22 cellular contexts compared by ENCODE assay signal in the genomic region with DNA sequence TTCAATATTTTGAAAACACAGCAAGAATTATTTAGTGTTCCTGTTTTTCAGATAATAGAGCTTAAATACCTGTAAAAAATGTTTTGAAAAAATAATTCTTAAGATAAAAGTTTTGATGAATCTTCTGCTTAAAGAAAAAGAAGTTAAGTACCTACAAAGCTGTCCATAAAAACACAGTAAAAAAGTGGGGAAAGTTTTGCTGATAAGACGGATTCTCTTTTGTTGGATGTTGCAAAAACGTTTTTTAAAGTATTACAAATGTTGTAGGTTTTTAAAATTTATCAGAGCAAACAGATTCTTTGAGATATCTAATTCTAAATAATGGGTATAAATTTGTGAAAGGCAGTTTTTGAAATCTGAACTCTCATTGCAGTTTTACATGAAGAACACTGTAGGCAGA. TPM values are rescaled to one million over a fixed set of nuclear protein-coding genes. Genes with fewer than 3 reads are reported as not detected.
DNase-seq lines count a peak whose midpoint lies in the region; ATAC-seq, FAIRE-seq and TF ChIP-seq lines count a peak whose summit lies in the region.
"Had no signal": no experiment of that assay in that cellular context is flagged by ENCODE, and none has a peak within 500 bp of the region (broad histone marks: within the 10 kb centered on the region; RNA-seq: fewer than 3 reads in every experiment).

No MANE protein-coding gene starts in this region.

- dilution Hi-C loops in IMR-90 (cut with HindIII; ENCODE audit: low sequenced_read_pairs, unreplicated experiment) = no loop called here

- H3K9me1 ChIP-seq in IMR-90 (ENCODE audit: insufficient read depth, low read length) (peaks cover 2% of the 10 kb centered on the region; the same call in 1 of the 2 replicates), K562 (ENCODE audit: control insufficient read depth, insufficient read depth, low read length) (no peaks in the 10 kb centered on the region)

- intact Hi-C loops in HepG2 (cut with micrococcal nuclease; ENCODE audit: unreplicated experiment) = no loop called here
- intact Hi-C loops in right lobe of liver (cut with DNase I) = no loop called here
- intact Hi-C loops in IMR-90 (cut with micrococcal nuclease) = loop anchor here (2.0 kb wide), 1 partner anchor 14 kb away; no protein-coding TSS in a partner anchor
- intact Hi-C loops in K562 (cut with micrococcal nuclease) = no loop called here

- TF ChIP-seq EP300 in HepG2 (IDR thresholded peaks at IDR 0.05; ENCODE audit: low read depth in 2 of 2, low read length in 2 of 2) (no peak), HepG2 (CRISPR knock-in tag; IDR thresholded peaks at IDR 0.05; ENCODE audit: borderline replicate concordance) (no peak), K562 (IDR thresholded peaks at IDR 0.05; ENCODE audit: low read length) (no peak)

- CTCF ChIA-PET in HepG2 (lab: Yijun Ruan, JAX; ENCODE audit: low intra/inter-chr PET ratio, low total read pairs) = no interaction called here
- CTCF ChIA-PET in IMR-90 (lab: Yijun Ruan, JAX) = no interaction called here
- CTCF ChIA-PET in K562 (lab: Yijun Ruan, JAX; ENCODE audit: low intra/inter-chr PET ratio) = no interaction called here

- no peak overlapping the region for H3K18ac ChIP-seq in IMR-90 (ENCODE audit: low read depth, low read length)

- H4K20me1 ChIP-seq in HepG2 (ENCODE audit: insufficient read depth, low read length) (no peaks in the 10 kb centered on the region), IMR-90 (ENCODE audit: insufficient read depth, low read length) (peaks cover 5% of the 10 kb centered on the region; the same call in 1 of the 2 replicates), K562 (replicated peaks; ENCODE audit: control insufficient read depth, insufficient read depth, low read length) (no peaks in the 10 kb centered on the region)

- peaks cover 19 to 54% of the 10 kb centered on the region in 2 experiments for H3K36me3 ChIP-seq in HepG2 (replicated peaks in 1 of 2; ENCODE audit: control insufficient read depth in 1 of 2, insufficient read depth in 2 of 2, low read length in 2 of 2)
- peaks cover 0 to 50% (median 19%) of the 10 kb centered on the region in 4 donors for H3K36me3 ChIP-seq in right lobe of liver
- peaks cover 31% of the 10 kb centered on the region for H3K36me3 ChIP-seq in IMR-90 (ENCODE audit: control insufficient read depth, insufficient read depth, low read length)
- H3K36me3 ChIP-seq in K562 (ENCODE audit: control insufficient read depth, insufficient read depth, low read length) = peaks cover 71% of the 10 kb centered on the region

- no peak for TF ChIP-seq CTCF in HepG2 (CRISPR knock-in tag; IDR thresholded peaks at IDR 0.05)
- TF ChIP-seq CTCF in right lobe of liver (IDR thresholded peaks at IDR 0.05) = no peak
- no peak for TF ChIP-seq CTCF in IMR-90 (conservative IDR thresholded peaks at IDR 0.05; ENCODE audit: low read depth, low read length)
- no peak for TF ChIP-seq CTCF in K562 (IDR thresholded peaks at IDR 0.05 in 2 of 3, conservative IDR thresholded peaks at IDR 0.05 in 1 of 3; ENCODE audit: insufficient read depth in 2 of 3, low read depth in 1 of 3, low read length in 3 of 3)

- FAIRE-seq in HepG2 (lab: Jason Lieb, UNC) (no peak), K562 (lab: Jason Lieb, UNC) (no peak)
- FAIRE-seq: GM12891, GM18507, H54 had no signal

- no peaks in the 10 kb centered on the region for H3K4me1 ChIP-seq in HepG2 (ENCODE audit: insufficient read depth, low read length)
- no peaks in the 10 kb centered on the region for H3K4me1 ChIP-seq in right lobe of liver
- H3K4me1 ChIP-seq in IMR-90 (ENCODE audit: control insufficient read depth, insufficient read depth, low read length) = no peaks in the 10 kb centered on the region
- H3K4me1 ChIP-seq in K562 (replicated peaks in 1 of 2; ENCODE audit: control insufficient read depth in 2 of 2, insufficient read depth in 2 of 2, low read length in 2 of 2) = no peaks in the 10 kb centered on the region; a peak in 1 of 5 replicates
- H3K4me1 ChIP-seq: BLaER1, Caco-2, HAP-1 had no signal

- H3K4me3 ChIP-seq in HepG2 (replicated peaks in 1 of 3; ENCODE audit: insufficient read depth in 1 of 3, low read depth in 2 of 3, low read length in 3 of 3) (no peak overlapping the region), right lobe of liver (no peak overlapping the region), IMR-90 (ENCODE audit: insufficient read depth, low read depth, low read length) (no peak overlapping the region), K562 (no peak overlapping the region)
- H3K4me3 ChIP-seq: BLaER1, HAP-1 had no signal

- H3K9ac ChIP-seq in HepG2 (ENCODE audit: insufficient read depth, low read depth, low read length) (no peak overlapping the region), IMR-90 (ENCODE audit: low read depth, low read length) (no peak overlapping the region), K562 (ENCODE audit: insufficient read depth in 1 of 2, low read depth in 2 of 2, low read length in 2 of 2) (no peak overlapping the region)
- H3K9ac ChIP-seq: BLaER1 had no signal

- H2AK5ac ChIP-seq in IMR-90 (ENCODE audit: low read depth, low read length) = no peak overlapping the region

- no TSS peak for BruUV-seq in HepG2 (replicated peaks; lab: Mats Ljungman, UMichigan)
- BruUV-seq in IMR-90 (replicated peaks; lab: Mats Ljungman, UMichigan) = no TSS peak
- no TSS peak for BruUV-seq in K562 (replicated peaks; lab: Mats Ljungman, UMichigan)

- TF ChIP-seq RAD21 in HepG2 (CRISPR knock-in tag; IDR thresholded peaks at IDR 0.05) (no peak), IMR-90 (IDR thresholded peaks at IDR 0.05; ENCODE audit: low read length) (no peak), K562 (CRISPR knock-in tag; conservative IDR thresholded peaks at IDR 0.05 in 1 of 2, IDR thresholded peaks at IDR 0.05 in 1 of 2) (no peak)

- no peak overlapping the region for H4K8ac ChIP-seq in IMR-90 (ENCODE audit: low read depth in 2 of 2, low read length in 2 of 2)

- no peak overlapping the region for H3K14ac ChIP-seq in IMR-90 (replicated peaks; ENCODE audit: low read depth, low read length)

- H3K9me3 ChIP-seq in HepG2 (ENCODE audit: low read length) = no peaks in the 10 kb centered on the region
- H3K9me3 ChIP-seq in right lobe of liver = no peaks in the 10 kb centered on the region
- no peaks in the 10 kb centered on the region for H3K9me3 ChIP-seq in IMR-90 (ENCODE audit: control insufficient read depth, insufficient read depth, low read length)
- H3K9me3 ChIP-seq in K562 (replicated peaks; ENCODE audit: control insufficient read depth, insufficient read depth, low read depth, low read length) = no peaks in the 10 kb centered on the region
- H3K9me3 ChIP-seq: BLaER1, Caco-2, HAP-1 had no signal

- peaks cover 24 to 26% of the 10 kb centered on the region in 2 experiments for H3K79me1 ChIP-seq in IMR-90 (ENCODE audit: low read depth in 1 of 2, low read length in 2 of 2)

- H2BK20ac ChIP-seq in IMR-90 (ENCODE audit: low read depth, low read length) = no peak overlapping the region

- WGBS in HepG2 (ENCODE audit: low lambda C conversion rate) = 62% methylated on average over 2 of the region's 2 CpGs
- WGBS in right lobe of liver (ENCODE audit: insufficient coverage, low coverage, low lambda C conversion rate, missing lambda C conversion rate) = 70% methylated on average over 2 of the region's 2 CpGs
- WGBS in IMR-90 (ENCODE audit: extremely low coverage in 2 of 2, insufficient read length in 1 of 2), 2 experiments = no CpG with 5 or more reads among the region's 2 CpGs
- WGBS in K562 (ENCODE audit: insufficient coverage, low coverage, missing lambda C conversion rate) = 37% methylated on average over 2 of the region's 2 CpGs

- no peak overlapping the region for H2AFZ ChIP-seq in HepG2 (ENCODE audit: low read length)
- H2AFZ ChIP-seq in IMR-90 (replicated peaks; ENCODE audit: low read length, poor library complexity) = no peak overlapping the region
- no peak overlapping the region for H2AFZ ChIP-seq in K562 (ENCODE audit: low read depth, low read length)

- H3K27me3 ChIP-seq in HepG2 (ENCODE audit: control insufficient read depth in 1 of 2, insufficient read depth in 2 of 2, low read length in 2 of 2) (no peaks in the 10 kb centered on the region), right lobe of liver (no peaks in the 10 kb centered on the region), IMR-90 (ENCODE audit: control insufficient read depth, insufficient read depth, low read length) (no peaks in the 10 kb centered on the region), K562 (ENCODE audit: control insufficient read depth in 2 of 2, insufficient read depth in 2 of 2, low read length in 2 of 2) (no peaks in the 10 kb centered on the region)
- H3K27me3 ChIP-seq: BLaER1 had no signal

- TF ChIP-seq POLR2A in HepG2 (IDR thresholded peaks at IDR 0.05; ENCODE audit: insufficient read depth in 1 of 2, low read depth in 2 of 2, low read length in 2 of 2) = no peak
- no peak for TF ChIP-seq POLR2A in right lobe of liver (IDR thresholded peaks at IDR 0.05)
- no peak for TF ChIP-seq POLR2A in IMR-90 (IDR thresholded peaks at IDR 0.05; ENCODE audit: low read depth, low read length)
- no peak for TF ChIP-seq POLR2A in K562 (conservative IDR thresholded peaks at IDR 0.05)

- no peak overlapping the region for H3K56ac ChIP-seq in IMR-90 (ENCODE audit: extremely low read depth, insufficient read depth, low read length)

- ATAC-seq in HepG2 (no peak), right lobe of liver (no peak), IMR-90 (ENCODE audit: low read depth) (no peak), K562 (no peak)
- ATAC-seq: CD8-positive, alpha-beta T cell had no signal

- POLR2A ChIA-PET in HepG2 (lab: Yijun Ruan, JAX) = interaction anchor here (1.5 kb wide), 1 partner anchor 12 kb away, joined by 5 read pairs; a partner anchor contains a TSS
- POLR2A ChIA-PET in IMR-90 (lab: Charles Lee; ENCODE audit: unreplicated experiment) = no interaction called here
- POLR2A ChIA-PET in K562 (lab: Yijun Ruan, JAX) = interaction anchor here (0.8 to 7.6 kb wide), 2 partner anchors 10 kb away, joined by 4 to 59 read pairs; a partner anchor contains a TSS

- DNase-seq in HepG2 (ENCODE audit: low spot score) = no peak
- DNase-seq in right lobe of liver = no peak
- no peak for DNase-seq in IMR-90
- DNase-seq in K562 (ENCODE audit: extremely low read depth in 1 of 4, low spot score in 3 of 4) = no peak
- no peak for DNase-seq in NCI-H1694 treated with DMSO at 0.1 percent for 48 hours (lab: John Stamatoyannopoulos, UW)
- no peak for DNase-seq in NCI-H1436 (lab: John Stamatoyannopoulos, UW)
- DNase-seq in activated CD4-positive, alpha-beta T cell treated with anti-CD3 and anti-CD28 coated beads for 4 hours = no peak
- DNase-seq: 8988T; Caco-2; CD4-positive, CD25-positive, alpha-beta regulatory T cell; CD8-positive, alpha-beta T cell; DMS153; EL; GF-D8; GOT3; HFFc6 had no signal

- no peak overlapping the region for H4K91ac ChIP-seq in IMR-90 (ENCODE audit: insufficient read depth, low read depth, low read length)

- in situ Hi-C loops in HepG2 (cut with HindIII; ENCODE audit: extremely low pct_ligation_motif_present, low pct_unique_long_range_greater_than_20kb) (no loop called here), IMR-90 (cut with MboI; ENCODE audit: low sequenced_read_pairs) (no loop called here), K562 (cut with MboI) (no loop called here)

- H2BK15ac ChIP-seq in IMR-90 (ENCODE audit: low read depth, low read length) = no peak overlapping the region

- H3K79me2 ChIP-seq in HepG2 (ENCODE audit: insufficient read depth, low read length) = peaks cover 11% of the 10 kb centered on the region
- H3K79me2 ChIP-seq in K562 (ENCODE audit: control insufficient read depth, insufficient read depth, low read length) = peaks cover 17% of the 10 kb centered on the region

- H3K4me2 ChIP-seq in HepG2 (ENCODE audit: low read depth, low read length) (no peak overlapping the region), IMR-90 (ENCODE audit: low read depth, low read length) (no peak overlapping the region), K562 (ENCODE audit: insufficient read depth, low read length) (no peak overlapping the region)
- H3K4me2 ChIP-seq: BLaER1 had no signal

- H3K4ac ChIP-seq in IMR-90 (ENCODE audit: low read depth, low read length) = no peak overlapping the region

- H3K27ac ChIP-seq in HepG2 (ENCODE audit: extremely low read length, insufficient read depth, low read length) (no peak overlapping the region), right lobe of liver (no peak overlapping the region), IMR-90 (ENCODE audit: insufficient read depth, low read length) (no peak overlapping the region), K562 (ENCODE audit: extremely low read depth, low read depth, low read length) (no peak overlapping the region)
- H3K27ac ChIP-seq: BLaER1, C4-2B had no signal

- H3K23ac ChIP-seq in IMR-90 (ENCODE audit: low read depth, low read length) = no peak overlapping the region

- no peak overlapping the region for H2BK120ac ChIP-seq in IMR-90 (ENCODE audit: low read depth, low read length)

- no peak overlapping the region for H2AK9ac ChIP-seq in IMR-90 (replicated peaks; ENCODE audit: low read depth, low read length, poor library complexity)

- no peak overlapping the region for H2BK5ac ChIP-seq in IMR-90 (ENCODE audit: low read depth, low read length, poor library complexity, severe bottlenecking)

- H4K5ac ChIP-seq in IMR-90 (ENCODE audit: low read depth, low read length) = no peak overlapping the region

RNA-seq across cellular contexts. Expression of a gene that starts 12.2 kb away (rescaled TPM):
- total RNA-seq in HepG2 (2016; rRNA removed; fragmentation: Illumina TruSeq; extraction: Trizol) (17.9 and 45.8 TPM in 2 replicates), right lobe of liver (10 to 100 TPM; 16.7 to 28.1 (median 22.2) TPM), IMR-90 (2012; rRNA removed) (59.0 and 69.7 TPM in 2 replicates), K562 (2014; rRNA removed) (56.4 and 56.7 TPM in 2 replicates), K562 (2014; rRNA removed; fragmentation: Illumina TruSeq; extraction: Trizol) (89.4 and 95.7 TPM in 2 replicates), K562 (2015; rRNA removed; fragmentation: Illumina TruSeq; extraction: Trizol) (72.5 and 90.5 TPM in 2 replicates), K562 (2021) (62.5 and 64.3 TPM in 2 replicates)
- total RNA-seq in HepG2 (2016; cell fraction: cytosol; rRNA removed; fragmentation: Illumina TruSeq; extraction: Trizol; ENCODE audit: low read depth) = 8.9 and 13.1 TPM in 2 replicates
- total RNA-seq in HepG2 (2016; cell fraction: insoluble cytoplasmic fraction; rRNA removed; fragmentation: Illumina TruSeq; extraction: Trizol) = 16.8 and 39.0 TPM in 2 replicates
- 11.4 and 12.3 TPM in 2 replicates for total RNA-seq in HepG2 (2016; cell fraction: membrane; rRNA removed; fragmentation: Illumina TruSeq; extraction: Trizol)
- total RNA-seq in HepG2 (2016; cell fraction: nucleus; rRNA removed; fragmentation: Illumina TruSeq; extraction: Trizol) = 120 and 143 TPM in 2 replicates
- polyA plus RNA-seq in HepG2 (2011; rRNA removed) (111 and 132 TPM in 2 replicates), IMR-90 (2012; rRNA removed) (58.3 and 69.0 TPM in 2 replicates), K562 (2011; rRNA removed) (205 and 208 TPM in 2 replicates), K562 (2014; fragmentation: Illumina TruSeq; extraction: Trizol) (92.7 and 98.5 TPM in 2 replicates), K562 (2014; fragmentation: Nextera tagmentation; extraction: Ambion mirVana) (10 to 100 TPM; 25.7 to 52.4 TPM), K562 (2014; rRNA removed) (71.4 and 74.7 TPM in 2 replicates)
- polyA plus RNA-seq in HepG2 (2011; cell fraction: cytosol; rRNA removed) = 17.2 and 21.7 TPM in 2 replicates
- polyA plus RNA-seq in HepG2 (2011; cell fraction: nucleus; rRNA removed) = 295 and 299 TPM in 2 replicates
- polyA plus RNA-seq in HepG2 (2012) = 27.6 and 31.1 TPM in 2 replicates
- 1.1 and 2.1 TPM in 2 replicates for polyA plus RNA-seq in HepG2 (2016; cell fraction: cytosol; fragmentation: Illumina TruSeq; extraction: Trizol; ENCODE audit: low read depth)
- 14.5 and 17.7 TPM in 2 replicates for polyA plus RNA-seq in HepG2 (2016; cell fraction: insoluble cytoplasmic fraction; fragmentation: Illumina TruSeq; extraction: Trizol; ENCODE audit: low read depth)
- polyA plus RNA-seq in HepG2 (2016; cell fraction: membrane; fragmentation: Illumina TruSeq; extraction: Trizol; ENCODE audit: low read depth) = 2.9 and 3.0 TPM in 2 replicates
- 167 and 192 TPM in 2 replicates for polyA plus RNA-seq in HepG2 (2016; cell fraction: nucleus; fragmentation: Illumina TruSeq; extraction: Trizol; ENCODE audit: insufficient read depth, low read depth)
- 63.7 and 73.9 TPM in 2 replicates for polyA minus RNA-seq in HepG2 (2011; rRNA and poly(A)+ RNA removed; ENCODE audit: low replicate concordance)
- 19.5 and 24.6 TPM in 2 replicates for polyA minus RNA-seq in HepG2 (2011; cell fraction: cytosol; rRNA and poly(A)+ RNA removed)
- polyA minus RNA-seq in HepG2 (2011; cell fraction: nucleus; rRNA and poly(A)+ RNA removed) = 527 and 550 TPM in 2 replicates
- 5.1 and 7.9 TPM in 2 replicates for polyA plus RNA-seq in IMR-90 (2012; cell fraction: cytosol; rRNA removed)
- 87.2 and 681 TPM in 2 replicates for polyA plus RNA-seq in IMR-90 (2012; cell fraction: nucleus; rRNA removed; ENCODE audit: low replicate concordance)
- total RNA-seq in K562 (2011; cell fraction: chromatin; rRNA removed; ENCODE audit: low replicate concordance) = 246 and 960 TPM in 2 replicates
- total RNA-seq in K562 (2011; cell fraction: nucleolus; rRNA removed) = 112 and 178 TPM in 2 replicates
- total RNA-seq in K562 (2011; cell fraction: nucleoplasm; rRNA removed) = 283 and 397 TPM in 2 replicates
- polyA plus RNA-seq in K562 (2011; cell fraction: cytosol; rRNA removed) = 52.2 and 63.2 TPM in 2 replicates
- polyA plus RNA-seq in K562 (2011; cell fraction: nucleus; rRNA removed) = 617 and 696 TPM in 2 replicates
- polyA plus RNA-seq in K562 (2012) = 45.0 and 77.9 TPM in 2 replicates
- polyA minus RNA-seq in K562 (2011; rRNA and poly(A)+ RNA removed) = 313 and 334 TPM in 2 replicates
- 36.5 and 39.3 TPM in 2 replicates for polyA minus RNA-seq in K562 (2011; cell fraction: cytosol; rRNA and poly(A)+ RNA removed)
- 358 and 510 TPM in 2 replicates for polyA minus RNA-seq in K562 (2011; cell fraction: nucleus; rRNA and poly(A)+ RNA removed)

RNA-seq across cellular contexts. Expression of a gene that starts 55.1 kb away (rescaled TPM):
- total RNA-seq in HepG2 (2016; rRNA removed; fragmentation: Illumina TruSeq; extraction: Trizol) (25.1 and 31.2 TPM in 2 replicates), right lobe of liver (1 to 10 TPM; 2.0 to 5.1 (median 4.3) TPM), IMR-90 (2012; rRNA removed) (28.7 and 40.0 TPM in 2 replicates), K562 (2014; rRNA removed) (6.6 and 8.6 TPM in 2 replicates), K562 (2014; rRNA removed; fragmentation: Illumina TruSeq; extraction: Trizol) (8.4 and 8.6 TPM in 2 replicates), K562 (2015; rRNA removed; fragmentation: Illumina TruSeq; extraction: Trizol) (5.2 and 6.7 TPM in 2 replicates), K562 (2021) (5.7 and 6.1 TPM in 2 replicates)
- total RNA-seq in HepG2 (2016; cell fraction: cytosol; rRNA removed; fragmentation: Illumina TruSeq; extraction: Trizol; ENCODE audit: low read depth) = 27.6 and 31.4 TPM in 2 replicates
- 23.7 and 29.6 TPM in 2 replicates for total RNA-seq in HepG2 (2016; cell fraction: insoluble cytoplasmic fraction; rRNA removed; fragmentation: Illumina TruSeq; extraction: Trizol)
- total RNA-seq in HepG2 (2016; cell fraction: membrane; rRNA removed; fragmentation: Illumina TruSeq; extraction: Trizol) = 48.4 and 50.6 TPM in 2 replicates
- 34.7 and 36.7 TPM in 2 replicates for total RNA-seq in HepG2 (2016; cell fraction: nucleus; rRNA removed; fragmentation: Illumina TruSeq; extraction: Trizol)
- polyA plus RNA-seq in HepG2 (2011; rRNA removed) (16.8 and 25.1 TPM in 2 replicates), IMR-90 (2012; rRNA removed) (26.3 and 31.1 TPM in 2 replicates), K562 (2011; rRNA removed) (5.1 and 6.3 TPM in 2 replicates), K562 (2014; fragmentation: Illumina TruSeq; extraction: Trizol) (6.3 and 6.6 TPM in 2 replicates), K562 (2014; fragmentation: Nextera tagmentation; extraction: Ambion mirVana) (1 to 10 TPM; 3.9 to 4.2 TPM), K562 (2014; rRNA removed) (7.2 and 8.5 TPM in 2 replicates)
- 13.5 and 14.8 TPM in 2 replicates for polyA plus RNA-seq in HepG2 (2011; cell fraction: cytosol; rRNA removed)
- 18.5 and 23.0 TPM in 2 replicates for polyA plus RNA-seq in HepG2 (2011; cell fraction: nucleus; rRNA removed)
- polyA plus RNA-seq in HepG2 (2012) = 16.1 and 18.1 TPM in 2 replicates
- 30.0 and 41.0 TPM in 2 replicates for polyA plus RNA-seq in HepG2 (2016; cell fraction: cytosol; fragmentation: Illumina TruSeq; extraction: Trizol; ENCODE audit: low read depth)
- polyA plus RNA-seq in HepG2 (2016; cell fraction: insoluble cytoplasmic fraction; fragmentation: Illumina TruSeq; extraction: Trizol; ENCODE audit: low read depth) = 29.9 and 30.3 TPM in 2 replicates
- 49.3 and 51.1 TPM in 2 replicates for polyA plus RNA-seq in HepG2 (2016; cell fraction: membrane; fragmentation: Illumina TruSeq; extraction: Trizol; ENCODE audit: low read depth)
- polyA plus RNA-seq in HepG2 (2016; cell fraction: nucleus; fragmentation: Illumina TruSeq; extraction: Trizol; ENCODE audit: insufficient read depth, low read depth) = 42.4 and 44.5 TPM in 2 replicates
- polyA minus RNA-seq in HepG2 (2011; rRNA and poly(A)+ RNA removed; ENCODE audit: low replicate concordance) = 12.0 and 41.0 TPM in 2 replicates
- 3.5 and 7.8 TPM in 2 replicates for polyA minus RNA-seq in HepG2 (2011; cell fraction: cytosol; rRNA and poly(A)+ RNA removed)
- 28.8 and 38.5 TPM in 2 replicates for polyA minus RNA-seq in HepG2 (2011; cell fraction: nucleus; rRNA and poly(A)+ RNA removed)
- polyA plus RNA-seq in IMR-90 (2012; cell fraction: cytosol; rRNA removed) = 18.9 and 24.5 TPM in 2 replicates
- polyA plus RNA-seq in IMR-90 (2012; cell fraction: nucleus; rRNA removed; ENCODE audit: low replicate concordance) = 12.9 and 56.2 TPM in 2 replicates
- 3.9 and 7.3 TPM in 2 replicates for total RNA-seq in K562 (2011; cell fraction: chromatin; rRNA removed; ENCODE audit: low replicate concordance)
- 2.2 and 3.9 TPM in 2 replicates for total RNA-seq in K562 (2011; cell fraction: nucleolus; rRNA removed)
- total RNA-seq in K562 (2011; cell fraction: nucleoplasm; rRNA removed) = 4.3 and 6.5 TPM in 2 replicates
- 1.8 and 4.2 TPM in 2 replicates for polyA plus RNA-seq in K562 (2011; cell fraction: cytosol; rRNA removed)
- polyA plus RNA-seq in K562 (2011; cell fraction: nucleus; rRNA removed) = 4.3 and 6.7 TPM in 2 replicates
- 5.5 and 18.3 TPM in 2 replicates for polyA plus RNA-seq in K562 (2012)
- polyA minus RNA-seq in K562 (2011; rRNA and poly(A)+ RNA removed) = 3.7 and 3.8 TPM in 2 replicates
- 3.5 TPM in 1 of 2 replicates, not detected in the other for polyA minus RNA-seq in K562 (2011; cell fraction: cytosol; rRNA and poly(A)+ RNA removed)
- 2.3 and 7.2 TPM in 2 replicates for polyA minus RNA-seq in K562 (2011; cell fraction: nucleus; rRNA and poly(A)+ RNA removed)
